In genomic region chr11:83158965-83159900, GRCh38 we compare ENCODE assay signal across 8 cellular contexts. TPM values are rescaled to one million over a fixed set of nuclear protein-coding genes. Genes with fewer than 3 reads are reported as not detected.
DNase-seq lines count a peak whose midpoint lies in the region; ATAC-seq and TF ChIP-seq lines count a peak whose summit lies in the region.

No MANE protein-coding gene starts in this region.

- intact Hi-C loops in left lung (cut with DNase I) = no loop called here

- H3K27ac Mint-ChIP-seq in activated CD4-positive, alpha-beta T cell treated with anti-CD3 and anti-CD28 coated beads, Interleukin-2, amount 10 ng/mL, durations not matched to agents 7 days and 5 days = peak overlapping the region; percentile 100
- peak overlapping the region; percentile 100 for H3K27ac Mint-ChIP-seq in activated naive CD8-positive, alpha-beta T cell treated with anti-CD3 and anti-CD28 coated beads, Interleukin-2, amount 50 U/mL, for 24 hours

- peaks cover 52% of the 10 kb centered on the region for H3K36me3 Mint-ChIP-seq in activated CD4-positive, alpha-beta T cell treated with anti-CD3 and anti-CD28 coated beads, Interleukin-2, amount 10 ng/mL, durations not matched to agents 7 days and 5 days (ENCODE audit: low read depth)
- peaks cover 53% of the 10 kb centered on the region for H3K36me3 Mint-ChIP-seq in activated naive CD8-positive, alpha-beta T cell treated with anti-CD3 and anti-CD28 coated beads, Interleukin-2, amount 50 U/mL, for 24 hours (ENCODE audit: low read depth)

- ATAC-seq in activated naive CD8-positive, alpha-beta T cell treated with anti-CD3 and anti-CD28 coated beads, Interleukin-2, amount 50 U/mL, for 24 hours = no peak
- no peak for ATAC-seq in left lung
- no peak for ATAC-seq in GM21723 (IDR thresholded peaks at IDR 0.05; ENCODE audit: unreplicated experiment)

- WGBS in thymus = 20% methylated on average over 15 of the region's 15 CpGs

- H3K4me3 Mint-ChIP-seq in activated CD4-positive, alpha-beta T cell treated with anti-CD3 and anti-CD28 coated beads, Interleukin-2, amount 10 ng/mL, durations not matched to agents 7 days and 5 days = peak overlapping the region; percentile 99
- peak overlapping the region; percentile 97 for H3K4me3 Mint-ChIP-seq in activated naive CD8-positive, alpha-beta T cell treated with anti-CD3 and anti-CD28 coated beads, Interleukin-2, amount 50 U/mL, for 24 hours

- H3K4me1 ChIP-seq in left lung = peaks cover 14 to 55% of the 10 kb centered on the region in 2 donors
- no peaks in the 10 kb centered on the region for H3K4me1 ChIP-seq in thymus (ENCODE audit: control insufficient read depth, insufficient read depth, low read length)

- peak overlapping the region; percentile 99 to 100 for H3K27ac ChIP-seq in left lung
- no peak overlapping the region for H3K27ac ChIP-seq in thymus (ENCODE audit: low read depth)

- no peaks in the 10 kb centered on the region for H3K9me3 ChIP-seq in left lung
- H3K9me3 ChIP-seq in thymus (ENCODE audit: control insufficient read depth) = peaks cover 2% of the 10 kb centered on the region

- POLR2A ChIA-PET in activated CD4-positive, alpha-beta T cell treated with anti-CD3 and anti-CD28 coated beads, Interleukin-2, amount 10 ng/mL, durations not matched to agents 7 days and 5 days (lab: Charles Lee) = no interaction called here

- no peaks in the 10 kb centered on the region for H3K27me3 ChIP-seq in left lung
- H3K27me3 ChIP-seq in thymus (ENCODE audit: control insufficient read depth, insufficient read depth) = no peaks in the 10 kb centered on the region

- H3K4me3 ChIP-seq in left lung = peak overlapping the region; percentile 93 to 96
- peak overlapping the region; percentile 80 for H3K4me3 ChIP-seq in thymus (ENCODE audit: low read length)

- CTCF ChIA-PET in activated CD4-positive, alpha-beta T cell treated with anti-CD3 and anti-CD28 coated beads, Interleukin-2, amount 10 ng/mL, durations not matched to agents 7 days and 5 days (lab: Charles Lee) = interaction anchor here (0.6 to 2.1 kb wide), 3 partner anchors 11 to 85 kb away, joined by 3 to 4 read pairs (median 3); no protein-coding TSS in a partner anchor

- H3K36me3 ChIP-seq in left lung (peaks cover 0 to 11% of the 10 kb centered on the region in 2 donors), thymus (ENCODE audit: control insufficient read depth, insufficient read depth) (peaks cover 3% of the 10 kb centered on the region)

- TF ChIP-seq CTCF in left lung (IDR thresholded peaks at IDR 0.05) = no peak

- H3K9me3 Mint-ChIP-seq in activated CD4-positive, alpha-beta T cell treated with anti-CD3 and anti-CD28 coated beads, Interleukin-2, amount 10 ng/mL, durations not matched to agents 7 days and 5 days = no peaks in the 10 kb centered on the region
- no peaks in the 10 kb centered on the region for H3K9me3 Mint-ChIP-seq in activated naive CD8-positive, alpha-beta T cell treated with anti-CD3 and anti-CD28 coated beads, Interleukin-2, amount 50 U/mL, for 24 hours

- no peak for DNase-seq in activated CD4-positive, alpha-beta T cell treated with anti-CD3 and anti-CD28 coated beads, Interleukin-2, amount 10 ng/mL, durations not matched to agents 7 days and 5 days
- DNase-seq in activated CD4-positive, alpha-beta T cell treated with anti-CD3 and anti-CD28 coated beads, Interleukin-2, amount 50 U/mL, for 4 hours = no peak
- no peak for DNase-seq in activated naive CD8-positive, alpha-beta T cell treated with anti-CD3 and anti-CD28 coated beads, Interleukin-2, amount 50 U/mL, for 24 hours
- DNase-seq in left lung (no peak), iPS-NIHi7 (ENCODE audit: extremely low spot score) (no peak), GM19238 (ENCODE audit: insufficient read length, low spot score) (no peak)

- H3K27me3 Mint-ChIP-seq in activated CD4-positive, alpha-beta T cell treated with anti-CD3 and anti-CD28 coated beads, Interleukin-2, amount 10 ng/mL, durations not matched to agents 7 days and 5 days = no peaks in the 10 kb centered on the region
- H3K27me3 Mint-ChIP-seq in activated naive CD8-positive, alpha-beta T cell treated with anti-CD3 and anti-CD28 coated beads, Interleukin-2, amount 50 U/mL, for 24 hours = no peaks in the 10 kb centered on the region

- peaks cover 49% of the 10 kb centered on the region for H3K4me1 Mint-ChIP-seq in activated CD4-positive, alpha-beta T cell treated with anti-CD3 and anti-CD28 coated beads, Interleukin-2, amount 10 ng/mL, durations not matched to agents 7 days and 5 days
- peaks cover 61% of the 10 kb centered on the region for H3K4me1 Mint-ChIP-seq in activated naive CD8-positive, alpha-beta T cell treated with anti-CD3 and anti-CD28 coated beads, Interleukin-2, amount 50 U/mL, for 24 hours

RNA-seq across cellular contexts. Expression of gene PCF11, which starts 2.3 kb away (rescaled TPM):
- total RNA-seq in activated CD4-positive, alpha-beta T cell treated with anti-CD3 and anti-CD28 coated beads, Interleukin-2, amount 10 ng/mL, durations not matched to agents 7 days and 5 days = 10 to 100 TPM; 76.7 to 89.3 TPM
- 10 to 100 TPM; 35.8 to 54.4 TPM for total RNA-seq in left lung
- polyA plus RNA-seq in thymus = 62.8 TPM

RNA-seq across cellular contexts. Expression of gene ANKRD42, which starts 34.3 kb away (rescaled TPM):
- total RNA-seq in activated CD4-positive, alpha-beta T cell treated with anti-CD3 and anti-CD28 coated beads, Interleukin-2, amount 10 ng/mL, durations not matched to agents 7 days and 5 days = 1 to 10 TPM; 1.8 to 2.2 TPM
- total RNA-seq in left lung = 10 to 100 TPM; 11.5 to 14.1 TPM
- polyA plus RNA-seq in thymus = 5.7 TPM
